9 cellular contexts compared by ENCODE assay signal in the genomic region with DNA sequence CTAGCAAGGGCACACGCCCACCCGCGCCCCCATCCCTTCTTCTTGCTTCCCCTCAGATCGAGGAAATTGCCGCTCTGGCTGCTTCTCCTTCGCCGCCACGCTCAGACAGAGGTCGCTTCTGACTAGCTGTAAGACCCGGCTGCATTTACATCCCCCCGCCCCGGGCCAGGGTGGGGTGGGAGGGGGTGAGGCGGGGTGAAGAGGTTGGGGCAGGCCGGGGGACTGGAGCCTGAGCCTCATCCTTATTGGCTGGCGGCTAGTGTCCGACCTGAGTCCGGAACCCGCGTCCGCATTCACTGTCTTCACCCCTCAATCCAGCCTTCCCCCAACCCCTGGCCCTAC. TPM values are rescaled to one million over a fixed set of nuclear protein-coding genes. Genes with fewer than 3 reads are reported as not detected.
DNase-seq lines count a peak whose midpoint lies in the region; ATAC-seq and TF ChIP-seq lines count a peak whose summit lies in the region.
"Had no signal": no experiment of that assay in that cellular context is flagged by ENCODE, and none has a peak within 500 bp of the region (broad histone marks: within the 10 kb centered on the region; RNA-seq: fewer than 3 reads in every experiment).

No MANE protein-coding gene starts in this region.

- peaks cover 40 to 64% of the 10 kb centered on the region in 2 donors for H3K27me3 Mint-ChIP-seq in CD8-positive, alpha-beta memory T cell
- H3K27me3 Mint-ChIP-seq in glutamatergic neuron (ENCODE audit: unreplicated experiment), result peaks cover 19% of the 10 kb centered on the region

- H3K18ac ChIP-seq in trophoblast cell (ENCODE audit: low read length), result no peak overlapping the region

- no peak overlapping the region for H4K8ac ChIP-seq in trophoblast cell (ENCODE audit: low read depth, low read length)

- H3K27ac Mint-ChIP-seq in CD8-positive, alpha-beta memory T cell, result no peak overlapping the region
- no peak overlapping the region for H3K27ac Mint-ChIP-seq in glutamatergic neuron (ENCODE audit: unreplicated experiment)

- H3K36me3 ChIP-seq in CD8-positive, alpha-beta memory T cell (ENCODE audit: insufficient read depth, low read length), result no peaks in the 10 kb centered on the region
- no peaks in the 10 kb centered on the region for H3K36me3 ChIP-seq in PC-9 (ENCODE audit: low read depth)
- no peaks in the 10 kb centered on the region for H3K36me3 ChIP-seq in trophoblast cell (ENCODE audit: control insufficient read depth in 1 of 2, insufficient read depth in 2 of 2, low read length in 2 of 2)

- H2AK5ac ChIP-seq in trophoblast cell (ENCODE audit: low read length), result no peak overlapping the region

- no peaks in the 10 kb centered on the region for H3K36me3 Mint-ChIP-seq in CD8-positive, alpha-beta memory T cell
- no peaks in the 10 kb centered on the region for H3K36me3 Mint-ChIP-seq in glutamatergic neuron (ENCODE audit: unreplicated experiment)

- ATAC-seq in GM21423 (IDR thresholded peaks at IDR 0.05; ENCODE audit: unreplicated experiment) (no peak), omental fat pad (ENCODE audit: low FRiP score) (no peak)

- H3K4me1 Mint-ChIP-seq in CD8-positive, alpha-beta memory T cell, result peaks cover 25 to 51% (median 45%) of the 10 kb centered on the region in 3 donors
- peaks cover 9% of the 10 kb centered on the region for H3K4me1 Mint-ChIP-seq in glutamatergic neuron (ENCODE audit: low read depth, unreplicated experiment)

- intact Hi-C loops in PC-9 (cut with micrococcal nuclease; ENCODE audit: unreplicated experiment), result no loop called here

- H3K79me1 ChIP-seq in trophoblast cell (ENCODE audit: low read length), result no peaks in the 10 kb centered on the region

- WGBS in trophoblast cell (ENCODE audit: extremely low coverage, insufficient coverage, insufficient read length), result no CpG with 5 or more reads among the region's 20 CpGs

- no peaks in the 10 kb centered on the region for H4K20me1 ChIP-seq in PC-9 (ENCODE audit: insufficient read depth)

- H3K23ac ChIP-seq in trophoblast cell (ENCODE audit: low read length), result no peak overlapping the region

- no peak overlapping the region for H2BK120ac ChIP-seq in trophoblast cell (ENCODE audit: insufficient read depth, low read length, poor library complexity)

- H4K91ac ChIP-seq in trophoblast cell (ENCODE audit: low read depth, low read length), result no peak overlapping the region

- no peak for TF ChIP-seq CTCF in PC-9 (conservative IDR thresholded peaks at IDR 0.05)
- TF ChIP-seq CTCF in glutamatergic neuron (IDR thresholded peaks at IDR 0.05; ENCODE audit: partially characterized antibody, unreplicated experiment), result no peak
- TF ChIP-seq CTCF in omental fat pad (IDR thresholded peaks at IDR 0.05), result no peak

- H3K27me3 ChIP-seq in CD8-positive, alpha-beta memory T cell (ENCODE audit: insufficient read depth, low read length, poor library complexity, severe bottlenecking), result peaks cover 75% of the 10 kb centered on the region
- H3K27me3 ChIP-seq in PC-9 (ENCODE audit: insufficient read depth, low read depth) (no peaks in the 10 kb centered on the region), trophoblast cell (ENCODE audit: insufficient read depth, low read length) (peaks cover 88% of the 10 kb centered on the region)

- H2AFZ ChIP-seq in PC-9 (peak overlapping the region; percentile 95), trophoblast cell (ENCODE audit: insufficient read depth, low read length, poor library complexity) (no peak overlapping the region)

- no peak overlapping the region for H3K4me3 ChIP-seq in CD8-positive, alpha-beta memory T cell (ENCODE audit: low read length)
- H3K4me3 ChIP-seq in PC-9 (peak overlapping the region; percentile 74), trophoblast cell (ENCODE audit: low read depth, low read length) (peak overlapping the region; percentile 62)

- no TSS peak for BruUV-seq in PC-9 (replicated peaks; lab: Mats Ljungman, UMichigan)

- H3K9me3 ChIP-seq in CD8-positive, alpha-beta memory T cell (ENCODE audit: low read length), result no peaks in the 10 kb centered on the region
- H3K9me3 ChIP-seq in PC-9 (ENCODE audit: insufficient read depth, low read depth) (no peaks in the 10 kb centered on the region), trophoblast cell (ENCODE audit: insufficient read depth, low read depth, low read length) (peaks cover 2% of the 10 kb centered on the region)

- peak in 1 of 5 donors; percentile 45 for DNase-seq in CD8-positive, alpha-beta memory T cell
- DNase-seq in PC-9 (no peak), glutamatergic neuron (peak; percentile 74), trophoblast cell (no peak), omental fat pad (ENCODE audit: low spot score) (no peak), anterior cingulate cortex (lab: John Stamatoyannopoulos, UW) (no peak), NOMO-1 treated with DMSO at 0.1 percent for 48 hours (lab: John Stamatoyannopoulos, UW; ENCODE audit: unreplicated experiment) (no peak)
- DNase-seq: DND-41 had no signal

- peak overlapping the region in 6 of 7 donors; percentile 0 to 59 (median 39) for H3K4me3 Mint-ChIP-seq in CD8-positive, alpha-beta memory T cell
- H3K4me3 Mint-ChIP-seq in glutamatergic neuron (ENCODE audit: unreplicated experiment), result peak overlapping the region; percentile 71

- no peak overlapping the region for H4K12ac ChIP-seq in trophoblast cell (ENCODE audit: low read depth, low read length)

- H3K14ac ChIP-seq in trophoblast cell (ENCODE audit: low read length), result no peak overlapping the region

- H3K4me1 ChIP-seq in CD8-positive, alpha-beta memory T cell (ENCODE audit: insufficient read depth, low read length), result peaks cover 31% of the 10 kb centered on the region
- H3K4me1 ChIP-seq in PC-9 (replicated peaks; ENCODE audit: insufficient read depth) (peaks cover 8% of the 10 kb centered on the region), trophoblast cell (ENCODE audit: control insufficient read depth in 1 of 2, insufficient read depth in 2 of 2, low read length in 2 of 2) (peaks cover 2 to 16% of the 10 kb centered on the region in 2 experiments)

- H3K4me2 ChIP-seq in PC-9 (peak overlapping the region; percentile 85), trophoblast cell (ENCODE audit: low read length) (peak overlapping the region; percentile 94)

- no peak overlapping the region for H2BK5ac ChIP-seq in trophoblast cell (ENCODE audit: low read depth, low read length, poor library complexity)

- no peak overlapping the region for H3K4ac ChIP-seq in trophoblast cell (ENCODE audit: low read depth, low read length)

- CTCF ChIA-PET in CD8-positive, alpha-beta memory T cell (lab: Charles Lee), result no interaction called here
- CTCF ChIA-PET in PC-9 (lab: Charles Lee), result interaction anchor here (0.5 kb wide), 1 partner anchor 238 kb away, joined by 3 read pairs; no protein-coding TSS in a partner anchor

- H3K9me3 Mint-ChIP-seq in CD8-positive, alpha-beta memory T cell, result no peaks in the 10 kb centered on the region
- peaks cover 11% of the 10 kb centered on the region for H3K9me3 Mint-ChIP-seq in glutamatergic neuron (ENCODE audit: unreplicated experiment)

- POLR2A ChIA-PET in CD8-positive, alpha-beta memory T cell (lab: Charles Lee), result interaction anchor here (0.5 kb wide), 1 partner anchor 29 kb away, joined by 4 read pairs; no protein-coding TSS in a partner anchor
- POLR2A ChIA-PET in PC-9 (lab: Charles Lee; ENCODE audit: unreplicated experiment), result interaction anchor here (0.7 kb wide), 1 partner anchor 109 kb away, joined by 3 read pairs; no protein-coding TSS in a partner anchor

- H3F3A ChIP-seq in PC-9 (ENCODE audit: insufficient read depth, low read depth), result no peaks in the 10 kb centered on the region

- H2BK12ac ChIP-seq in trophoblast cell (ENCODE audit: low read length), result no peak overlapping the region

- H3K9me2 ChIP-seq in PC-9 (ENCODE audit: insufficient read depth), result no peaks in the 10 kb centered on the region

- H3K9ac ChIP-seq in trophoblast cell (ENCODE audit: low read length), result no peak overlapping the region

- peaks cover 3% of the 10 kb centered on the region; the same call in 1 of the 2 replicates for H3K79me2 ChIP-seq in PC-9 (ENCODE audit: low read depth)
- H3K79me2 ChIP-seq in trophoblast cell (ENCODE audit: control insufficient read depth, insufficient read depth, low read length, poor library complexity), result no peaks in the 10 kb centered on the region

- no peak overlapping the region for H3K27ac ChIP-seq in CD8-positive, alpha-beta memory T cell (ENCODE audit: low read depth, low read length)
- H3K27ac ChIP-seq in PC-9 (no peak overlapping the region), trophoblast cell (ENCODE audit: low read depth, low read length) (no peak overlapping the region)

RNA-seq across cellular contexts. Expression of a gene that starts 11.1 kb away (rescaled TPM):
- not detected for total RNA-seq in CD8-positive, alpha-beta memory T cell
- not detected for polyA plus RNA-seq in CD8-positive, alpha-beta memory T cell
- 1.8 and 2.1 TPM in 2 replicates for total RNA-seq in PC-9 (2021)
- 2.0 TPM for total RNA-seq in glutamatergic neuron (ENCODE audit: unreplicated experiment)
- polyA plus RNA-seq in trophoblast cell (2013), result not detected in 2 replicates
- 10 to 100 TPM in 2 of 4 donors, 1 to 10 TPM in 2; 3.7 to 19.1 (median 11.3) TPM for total RNA-seq in omental fat pad
